Comparison of ENCODE assay signal across 9 cellular contexts in genomic region chr11:45182902-45183301, GRCh38. TPM values are rescaled to one million over a fixed set of nuclear protein-coding genes. Genes with fewer than 3 reads are reported as not detected.
A peak's percentile ranks its signal among the peaks of the same experiment; 100 is the strongest.
DNase-seq lines count a peak whose midpoint lies in the region; ATAC-seq and TF ChIP-seq lines count a peak whose summit lies in the region.
"Had no signal": no experiment of that assay in that cellular context is flagged by ENCODE, and none has a peak within 500 bp of the region (broad histone marks: within the 10 kb centered on the region; RNA-seq: fewer than 3 reads in every experiment).

No MANE protein-coding gene starts in this region.

- POLR2A ChIA-PET in AG04449 (lab: Yijun Ruan, JAX), result no interaction called here

- ATAC-seq in HG03565 (IDR thresholded peaks at IDR 0.05; ENCODE audit: unreplicated experiment) (no peak), HG02798 (IDR thresholded peaks at IDR 0.05; ENCODE audit: poor library complexity, unreplicated experiment) (no peak)

- DNase-seq in AG04449 (ENCODE audit: low read depth, low spot score) (no peak), kidney epithelial cell (ENCODE audit: low read depth) (no peak), OCI-M2 (lab: John Stamatoyannopoulos, UW; ENCODE audit: unreplicated experiment) (no peak)
- DNase-seq in stimulated activated CD4-positive, alpha-beta T cell treated with anti-CD3 and anti-CD28 coated beads, Interleukin-4, amount 100 ng/mL, for 1 hour, result no peak

- CTCF ChIA-PET in AG04449 (lab: Yijun Ruan, JAX), result interaction anchor here (0.8 to 2.9 kb wide), 11 partner anchors 10 to 111 kb away, joined by 3 to 21 read pairs (median 4); no protein-coding TSS in a partner anchor

- peaks cover 4% of the 10 kb centered on the region for H3K36me3 ChIP-seq in kidney epithelial cell (ENCODE audit: control insufficient read depth, insufficient read depth, low read length)

- no peak overlapping the region for H3K27ac ChIP-seq in VCaP

- H3K4me3 ChIP-seq in AG04449 (ENCODE audit: low read depth, low read length), result no peak overlapping the region
- no peak overlapping the region for H3K4me3 ChIP-seq in kidney epithelial cell (ENCODE audit: low read depth, low read length)
- H3K4me3 ChIP-seq: skin epidermis had no signal

- TF ChIP-seq CTCF in AG04449 (IDR thresholded peaks at IDR 0.05; ENCODE audit: insufficient read depth, low read length, missing control alignments) (peak; percentile 46), GM12872 (IDR thresholded peaks at IDR 0.05; ENCODE audit: insufficient read depth, low read depth, low read length) (peak; percentile 59), VCaP (conservative IDR thresholded peaks at IDR 0.05) (peak; percentile 52), kidney epithelial cell (IDR thresholded peaks at IDR 0.05; ENCODE audit: insufficient read depth, low read length, poor library complexity, severe bottlenecking) (peak; percentile 49)

- no peaks in the 10 kb centered on the region for H3K27me3 ChIP-seq in kidney epithelial cell (ENCODE audit: control insufficient read depth, insufficient read depth, low read length)

RNA-seq across cellular contexts. Expression of gene PRDM11, which starts 36.5 kb away (rescaled TPM):
- 6.6 and 9.5 TPM in 2 replicates for total RNA-seq in kidney epithelial cell
